In genomic region chr1:83086986-83087512, GRCh38 we compare ENCODE assay signal across 21 cellular contexts.
DNase-seq lines count a peak whose midpoint lies in the region; ATAC-seq, FAIRE-seq and TF ChIP-seq lines count a peak whose summit lies in the region.
"Had no signal": no experiment of that assay in that cellular context is flagged by ENCODE, and none has a peak within 500 bp of the region (broad histone marks: within the 10 kb centered on the region; RNA-seq: fewer than 3 reads in every experiment).

No MANE protein-coding gene starts in this region.

- H3K4me1 ChIP-seq in hepatocyte (ENCODE audit: insufficient read depth) (no peaks in the 10 kb centered on the region), aorta (ENCODE audit: control insufficient read depth in 1 of 2, insufficient read depth in 2 of 2, low read length in 2 of 2) (no peaks in the 10 kb centered on the region)

- H3K9me3 ChIP-seq in hepatocyte (ENCODE audit: low read depth) (no peaks in the 10 kb centered on the region), aorta (ENCODE audit: control insufficient read depth, low read length) (no peaks in the 10 kb centered on the region)

- intact Hi-C loops in aorta (cut with DNase I), result no loop called here

- ATAC-seq in GM18511 (IDR thresholded peaks at IDR 0.05; ENCODE audit: unreplicated experiment) (no peak), aorta (ENCODE audit: low FRiP score) (no peak), HG02870 (IDR thresholded peaks at IDR 0.05; ENCODE audit: unreplicated experiment) (no peak)
- ATAC-seq: HCT116, K562 had no signal

- no peak overlapping the region for H2AFZ ChIP-seq in hepatocyte
- H2AFZ ChIP-seq: GM23248 had no signal

- H3K9me2 ChIP-seq in hepatocyte (replicated peaks; ENCODE audit: insufficient read depth), result no peaks in the 10 kb centered on the region

- H3K4me2 ChIP-seq in hepatocyte, result no peak overlapping the region

- peak overlapping the region; percentile 27 for H3K27ac ChIP-seq in hepatocyte
- H3K27ac ChIP-seq in aorta (ENCODE audit: low read depth in 1 of 2, low read length in 2 of 2), result no peak overlapping the region
- H3K27ac ChIP-seq: GM23248, HL-60 had no signal

- no peaks in the 10 kb centered on the region for H3K79me2 ChIP-seq in hepatocyte

- no peaks in the 10 kb centered on the region for H3K27me3 ChIP-seq in bronchial epithelial cell (ENCODE audit: control insufficient read depth, insufficient read depth, low read length)
- H3K27me3 ChIP-seq in hepatocyte, result no peaks in the 10 kb centered on the region
- no peaks in the 10 kb centered on the region for H3K27me3 ChIP-seq in aorta (ENCODE audit: control insufficient read depth in 1 of 2, insufficient read depth in 2 of 2, low read length in 1 of 2)

- in situ Hi-C loops in GM13977 (cut with MboI; ENCODE audit: low pct_unique_long_range_greater_than_20kb, low sequenced_read_pairs, unreplicated experiment), result no loop called here

- TF ChIP-seq CTCF in bronchial epithelial cell (IDR thresholded peaks at IDR 0.05; ENCODE audit: insufficient read depth, low read length, severe bottlenecking), result no peak
- TF ChIP-seq CTCF in hepatocyte (IDR thresholded peaks at IDR 0.05; ENCODE audit: poor library complexity), result no peak
- no peak for TF ChIP-seq CTCF in GM13977 (IDR thresholded peaks at IDR 0.05; ENCODE audit: extremely low read depth, insufficient read depth, missing control alignments)

- H4K20me1 ChIP-seq in hepatocyte (ENCODE audit: insufficient read depth, poor library complexity, severe bottlenecking), result no peaks in the 10 kb centered on the region

- peak; percentile 7 for DNase-seq in NCI-H82 (lab: John Stamatoyannopoulos, UW)
- no peak for DNase-seq in NCI-H82 treated with DMSO at 0.1 percent for 48 hours (lab: John Stamatoyannopoulos, UW; ENCODE audit: unreplicated experiment)
- DNase-seq in bronchial epithelial cell (ENCODE audit: low read depth), result peak; percentile 53
- DNase-seq in hepatocyte (ENCODE audit: low spot score), result no peak
- DNase-seq in GM13977 (ENCODE audit: low spot score), result no peak
- DNase-seq in aorta, result no peak
- DNase-seq: 8988T; C1 segment of cervical spinal cord; CD4-positive, alpha-beta memory T cell; COR-L47; DND-41; GDM1; GM23248 had no signal

- H3K36me3 ChIP-seq in bronchial epithelial cell (ENCODE audit: control insufficient read depth, insufficient read depth, low read length) (no peaks in the 10 kb centered on the region), hepatocyte (replicated peaks; ENCODE audit: insufficient read depth, low read depth) (no peaks in the 10 kb centered on the region), aorta (ENCODE audit: control insufficient read depth in 1 of 2, insufficient read depth in 2 of 2, low read length in 1 of 2) (no peaks in the 10 kb centered on the region)

- H3K4me3 ChIP-seq in bronchial epithelial cell (ENCODE audit: low read depth, low read length), result no peak overlapping the region
- H3K4me3 ChIP-seq in hepatocyte, result no peak overlapping the region
- no peak overlapping the region for H3K4me3 ChIP-seq in aorta (ENCODE audit: low read length in 2 of 2)
- H3K4me3 ChIP-seq: GM23248, K562 had no signal

- WGBS in hepatocyte (ENCODE audit: low lambda C conversion rate, missing lambda C conversion rate), result 98% methylated on average over 6 of the region's 6 CpGs
- WGBS in aorta, 2 donors, result 95 to 97% methylated on average over 6 of the region's 6 CpGs

- FAIRE-seq in bronchial epithelial cell (lab: Jason Lieb, UNC), result no peak
- FAIRE-seq: D721Med, GM12892, H54, K562 had no signal

Comparison
In these comparisons a context has a peak if more than half of its experiments do, and no peak if none do; other contexts are left out.
1. DNase-seq: peak in NCI-H82 (single experiment) and bronchial epithelial cell (single experiment); none in NCI-H82 treated with DMSO at 0.1 percent for 48 hours (single experiment), hepatocyte (single experiment), GM13977 (single experiment) and aorta (0 of 2).